ENCODE assay signal across 22 cellular contexts in the genomic region with DNA sequence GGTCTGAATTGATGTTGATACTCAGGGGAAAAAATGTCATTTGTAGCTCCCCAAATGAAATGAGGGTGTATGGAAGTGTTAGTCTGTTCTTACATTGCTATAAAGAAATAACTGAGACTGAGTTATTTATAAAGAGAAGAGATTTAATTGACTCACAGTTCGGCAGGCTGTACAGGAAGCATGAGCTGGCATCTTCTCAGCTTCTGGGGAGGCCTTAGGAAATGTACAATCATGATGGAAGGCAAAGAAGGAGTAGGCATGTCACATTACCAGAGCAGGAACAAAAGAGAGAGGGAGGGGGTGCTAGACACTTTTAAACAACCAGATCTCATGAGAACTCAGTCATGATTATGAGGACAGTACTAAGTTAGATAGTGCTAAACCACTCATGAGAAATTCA.
"Had no signal": no experiment of that assay in that cellular context is flagged by ENCODE, and none has a peak within 500 bp of the region (broad histone marks: within the 10 kb centered on the region; RNA-seq: fewer than 3 reads in every experiment).

No MANE protein-coding gene starts in this region.

- H3K27ac ChIP-seq: colonic mucosa, epithelial cell of prostate, esophagus squamous epithelium, gastrocnemius medialis, heart right ventricle, left lung, lower lobe of right lung had no signal

- FAIRE-seq: islet of Langerhans, keratinocyte had no signal

- H3K4me3 ChIP-seq: colonic mucosa, esophagus squamous epithelium, gastrocnemius medialis, heart right ventricle, left lung, lower lobe of right lung, mucosa of descending colon had no signal

- DNase-seq: colonic mucosa; cortex of kidney; effector CD8-positive, alpha-beta T cell; erythroblast; esophagus squamous epithelium; foreskin melanocyte; gastrocnemius medialis; glutamatergic neuron; head of caudate nucleus; heart right ventricle; hippocampal formation; left cardiac atrium; left lung; left ventricle myocardium superior; lower lobe of right lung; mesenchymal stem cell; mucosa of descending colon; naive B cell; naive thymus-derived CD8-positive, alpha-beta T cell had no signal

- H3K27me3 ChIP-seq: colonic mucosa, esophagus squamous epithelium, gastrocnemius medialis, heart right ventricle, left lung had no signal

- H3K36me3 ChIP-seq: colonic mucosa, esophagus squamous epithelium, gastrocnemius medialis, heart right ventricle, left lung, lower lobe of right lung had no signal

- H3K4me1 ChIP-seq: colonic mucosa, esophagus squamous epithelium, gastrocnemius medialis, heart right ventricle, left lung, lower lobe of right lung had no signal

- H3K9me3 ChIP-seq: colonic mucosa, esophagus squamous epithelium, gastrocnemius medialis, heart right ventricle, left lung, lower lobe of right lung, mucosa of descending colon had no signal
